18 cellular contexts compared by ENCODE assay signal in the genomic region with DNA sequence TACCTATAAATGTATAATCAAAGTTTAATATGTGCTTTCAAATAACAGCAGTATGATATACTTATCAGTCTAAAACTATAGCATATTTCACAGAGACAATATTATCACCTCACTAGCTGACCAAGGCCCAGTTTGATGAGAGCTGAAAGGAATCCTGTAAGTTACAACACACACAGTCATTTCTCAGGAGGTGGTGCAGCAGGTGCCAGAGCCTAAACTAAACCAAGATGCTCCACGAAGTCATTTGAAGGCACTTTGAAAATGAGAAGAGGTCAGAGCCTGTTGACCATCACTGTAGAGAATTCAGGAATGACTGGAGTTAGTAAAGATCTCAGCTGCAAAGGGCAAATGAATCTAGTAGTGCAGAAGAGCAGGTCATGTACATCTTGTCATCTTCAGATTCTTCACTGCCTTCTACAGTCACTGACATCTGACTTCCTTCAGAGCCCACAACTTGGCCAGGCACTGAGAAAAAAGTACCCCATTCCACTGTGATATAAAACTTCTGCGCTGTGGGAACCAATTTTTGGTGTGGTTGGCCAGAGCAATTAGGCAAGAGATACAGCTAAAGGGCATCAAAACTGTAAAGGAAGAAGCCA. TPM values are rescaled to one million over a fixed set of nuclear protein-coding genes. Genes with fewer than 3 reads are reported as not detected.
DNase-seq lines count a peak whose midpoint lies in the region; ATAC-seq and TF ChIP-seq lines count a peak whose summit lies in the region.
"Had no signal": no experiment of that assay in that cellular context is flagged by ENCODE, and none has a peak within 500 bp of the region (broad histone marks: within the 10 kb centered on the region; RNA-seq: fewer than 3 reads in every experiment).

No MANE protein-coding gene starts in this region.

- no peak overlapping the region for H3K4me2 ChIP-seq in Karpas-422 (ENCODE audit: low read depth, low read length, poor library complexity, severe bottlenecking)
- H3K4me2 ChIP-seq: A549 had no signal

- H3K27me3 Mint-ChIP-seq in activated naive CD8-positive, alpha-beta T cell treated with anti-CD3 and anti-CD28 coated beads for 36 hours, result no peaks in the 10 kb centered on the region
- H3K27me3 Mint-ChIP-seq: CD8-positive, alpha-beta memory T cell; T-helper 17 cell had no signal

- H3K4me3 ChIP-seq in Karpas-422 (ENCODE audit: low read length), result no peak overlapping the region
- H3K4me3 ChIP-seq in neutrophil (ENCODE audit: low read depth in 1 of 2, low read length in 1 of 2), result no peak overlapping the region
- no peak overlapping the region for H3K4me3 ChIP-seq in upper lobe of right lung
- H3K4me3 ChIP-seq: A549; BLaER1 treated with 17β-estradiol and CSF1 and Interleukin-3, amounts not matched to agents 10 nM and 100 nM had no signal

- H3K36me3 Mint-ChIP-seq in activated naive CD8-positive, alpha-beta T cell treated with anti-CD3 and anti-CD28 coated beads for 36 hours, result peaks cover 50% of the 10 kb centered on the region

- H3K79me2 ChIP-seq in Karpas-422 (ENCODE audit: low read length), result peaks cover 95% of the 10 kb centered on the region

- intact Hi-C loops in upper lobe of right lung (cut with DNase I), result no loop called here

- ATAC-seq in GM18511 (IDR thresholded peaks at IDR 0.05; ENCODE audit: unreplicated experiment), result peak; percentile 40
- ATAC-seq in HG02678 (IDR thresholded peaks at IDR 0.05; ENCODE audit: unreplicated experiment), result peak; percentile 34
- ATAC-seq in upper lobe of right lung, result no peak
- ATAC-seq in HG03045 (IDR thresholded peaks at IDR 0.05; ENCODE audit: unreplicated experiment), result no peak
- ATAC-seq: A549, T-helper 17 cell had no signal

- no peaks in the 10 kb centered on the region for H3K9me2 ChIP-seq in Karpas-422 (replicated peaks; ENCODE audit: insufficient read depth, low read length)

- no peak overlapping the region for H3K9ac ChIP-seq in Karpas-422 (ENCODE audit: low read length)
- H3K9ac ChIP-seq: BLaER1 treated with 17β-estradiol and CSF1 and Interleukin-3, amounts not matched to agents 10 nM and 100 nM had no signal

- peaks cover 38% of the 10 kb centered on the region for H3K4me1 ChIP-seq in Karpas-422 (ENCODE audit: low read length)
- H3K4me1 ChIP-seq in neutrophil (ENCODE audit: control insufficient read depth in 1 of 2, insufficient read depth in 1 of 2, low read depth in 1 of 2, low read length in 1 of 2), result peaks cover 24 to 36% of the 10 kb centered on the region in 2 experiments
- no peaks in the 10 kb centered on the region for H3K4me1 ChIP-seq in upper lobe of right lung

- DNase-seq in Karpas-422 (peak; percentile 31), NCI-H1092 (lab: John Stamatoyannopoulos, UW) (no peak), upper lobe of right lung (no peak)
- DNase-seq in activated naive CD8-positive, alpha-beta T cell treated with anti-CD3 and anti-CD28 coated beads for 36 hours, result no peak
- DNase-seq: CD8-positive, alpha-beta memory T cell; HFFc6; IMR-90; Kasumi-1; NCI-H187; NCI-H69; SHP77; T-helper 17 cell had no signal

- H3K36me3 ChIP-seq in Karpas-422 (ENCODE audit: insufficient read depth, low read length) (peaks cover 80% of the 10 kb centered on the region), neutrophil (no peaks in the 10 kb centered on the region), upper lobe of right lung (no peaks in the 10 kb centered on the region)

- peaks cover 19% of the 10 kb centered on the region for H3K4me1 Mint-ChIP-seq in activated naive CD8-positive, alpha-beta T cell treated with anti-CD3 and anti-CD28 coated beads for 36 hours
- H3K4me1 Mint-ChIP-seq: T-helper 17 cell had no signal

- TF ChIP-seq CTCF in neutrophil (IDR thresholded peaks at IDR 0.05) (no peak), upper lobe of right lung (IDR thresholded peaks at IDR 0.05) (no peak)

- H3K27ac ChIP-seq in Karpas-422 (ENCODE audit: low read length) (no peak overlapping the region), neutrophil (peak overlapping the region; percentile 46), upper lobe of right lung (no peak overlapping the region)
- H3K27ac ChIP-seq: A549; BLaER1 treated with 17β-estradiol and CSF1 and Interleukin-3, amounts not matched to agents 10 nM and 100 nM had no signal

- no peaks in the 10 kb centered on the region for H3K9me3 ChIP-seq in Karpas-422 (ENCODE audit: low read length)
- no peaks in the 10 kb centered on the region for H3K9me3 ChIP-seq in neutrophil
- H3K9me3 ChIP-seq in upper lobe of right lung, result no peaks in the 10 kb centered on the region

- H4K20me1 ChIP-seq in Karpas-422 (ENCODE audit: insufficient read depth, low read depth, low read length), result no peaks in the 10 kb centered on the region

- H2AFZ ChIP-seq in Karpas-422 (ENCODE audit: low read length), result no peak overlapping the region

- H3K27me3 ChIP-seq in Karpas-422 (ENCODE audit: low read length) (no peaks in the 10 kb centered on the region), neutrophil (no peaks in the 10 kb centered on the region), upper lobe of right lung (no peaks in the 10 kb centered on the region)
- H3K27me3 ChIP-seq: BLaER1 treated with 17β-estradiol and CSF1 and Interleukin-3, amounts not matched to agents 10 nM and 100 nM had no signal

- H3K4me3 Mint-ChIP-seq in activated naive CD8-positive, alpha-beta T cell treated with anti-CD3 and anti-CD28 coated beads for 36 hours, result no peak overlapping the region
- H3K4me3 Mint-ChIP-seq: CD8-positive, alpha-beta memory T cell; HFFc6; T-helper 17 cell had no signal

- H3K9me3 Mint-ChIP-seq in activated naive CD8-positive, alpha-beta T cell treated with anti-CD3 and anti-CD28 coated beads for 36 hours, result peaks cover 15% of the 10 kb centered on the region

- H3K27ac Mint-ChIP-seq in activated naive CD8-positive, alpha-beta T cell treated with anti-CD3 and anti-CD28 coated beads for 36 hours, result no peak overlapping the region
- H3K27ac Mint-ChIP-seq: HFFc6, T-helper 17 cell had no signal

RNA-seq across cellular contexts. Expression of a gene that starts 7.9 kb away (rescaled TPM):
- total RNA-seq in Karpas-422 (2014; rRNA removed; shearing (Covaris generic); ENCODE audit: low replicate concordance), result 71.5 and 134 TPM in 2 replicates
- total RNA-seq in upper lobe of right lung, result 29.2 TPM
- total RNA-seq in activated naive CD8-positive, alpha-beta T cell treated with anti-CD3 and anti-CD28 coated beads for 36 hours, result 10 to 100 TPM; 69.2 to 70.4 TPM

Comparison
In these comparisons a context has a peak if more than half of its experiments do, and no peak if none do; other contexts are left out.
1. ATAC-seq: peak in GM18511 (single experiment) and HG02678 (single experiment); none in upper lobe of right lung (single experiment) and HG03045 (single experiment).